ENCODE assay signal across 1 cellular context in the genomic region with DNA sequence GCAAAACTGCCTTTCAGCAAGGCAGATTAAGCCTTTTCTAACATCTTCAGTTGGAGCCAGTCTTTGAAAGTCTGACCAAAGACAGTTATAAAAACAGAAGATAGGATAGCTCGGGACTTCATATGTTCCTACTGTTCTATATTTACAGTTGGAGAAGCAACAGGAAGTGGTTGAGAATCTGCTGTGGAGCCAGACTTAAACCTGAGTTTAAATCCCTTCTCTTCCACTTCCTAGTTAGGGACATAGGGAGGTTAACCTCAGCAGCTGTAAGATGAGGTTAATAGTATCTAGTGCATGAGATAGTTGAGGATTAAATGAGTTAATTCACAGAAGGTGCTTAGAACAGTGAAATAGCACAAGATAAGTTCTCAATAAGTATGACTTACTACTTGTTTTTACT.
TF ChIP-seq lines count a peak whose summit lies in the region.

No MANE protein-coding gene starts in this region.

TF ChIP-seq in GM23338, 12 proteins besides CTCF, POLR2A, EP300 and RAD21 (continued from another document):
- TF ChIP-seq, protein P1, sequence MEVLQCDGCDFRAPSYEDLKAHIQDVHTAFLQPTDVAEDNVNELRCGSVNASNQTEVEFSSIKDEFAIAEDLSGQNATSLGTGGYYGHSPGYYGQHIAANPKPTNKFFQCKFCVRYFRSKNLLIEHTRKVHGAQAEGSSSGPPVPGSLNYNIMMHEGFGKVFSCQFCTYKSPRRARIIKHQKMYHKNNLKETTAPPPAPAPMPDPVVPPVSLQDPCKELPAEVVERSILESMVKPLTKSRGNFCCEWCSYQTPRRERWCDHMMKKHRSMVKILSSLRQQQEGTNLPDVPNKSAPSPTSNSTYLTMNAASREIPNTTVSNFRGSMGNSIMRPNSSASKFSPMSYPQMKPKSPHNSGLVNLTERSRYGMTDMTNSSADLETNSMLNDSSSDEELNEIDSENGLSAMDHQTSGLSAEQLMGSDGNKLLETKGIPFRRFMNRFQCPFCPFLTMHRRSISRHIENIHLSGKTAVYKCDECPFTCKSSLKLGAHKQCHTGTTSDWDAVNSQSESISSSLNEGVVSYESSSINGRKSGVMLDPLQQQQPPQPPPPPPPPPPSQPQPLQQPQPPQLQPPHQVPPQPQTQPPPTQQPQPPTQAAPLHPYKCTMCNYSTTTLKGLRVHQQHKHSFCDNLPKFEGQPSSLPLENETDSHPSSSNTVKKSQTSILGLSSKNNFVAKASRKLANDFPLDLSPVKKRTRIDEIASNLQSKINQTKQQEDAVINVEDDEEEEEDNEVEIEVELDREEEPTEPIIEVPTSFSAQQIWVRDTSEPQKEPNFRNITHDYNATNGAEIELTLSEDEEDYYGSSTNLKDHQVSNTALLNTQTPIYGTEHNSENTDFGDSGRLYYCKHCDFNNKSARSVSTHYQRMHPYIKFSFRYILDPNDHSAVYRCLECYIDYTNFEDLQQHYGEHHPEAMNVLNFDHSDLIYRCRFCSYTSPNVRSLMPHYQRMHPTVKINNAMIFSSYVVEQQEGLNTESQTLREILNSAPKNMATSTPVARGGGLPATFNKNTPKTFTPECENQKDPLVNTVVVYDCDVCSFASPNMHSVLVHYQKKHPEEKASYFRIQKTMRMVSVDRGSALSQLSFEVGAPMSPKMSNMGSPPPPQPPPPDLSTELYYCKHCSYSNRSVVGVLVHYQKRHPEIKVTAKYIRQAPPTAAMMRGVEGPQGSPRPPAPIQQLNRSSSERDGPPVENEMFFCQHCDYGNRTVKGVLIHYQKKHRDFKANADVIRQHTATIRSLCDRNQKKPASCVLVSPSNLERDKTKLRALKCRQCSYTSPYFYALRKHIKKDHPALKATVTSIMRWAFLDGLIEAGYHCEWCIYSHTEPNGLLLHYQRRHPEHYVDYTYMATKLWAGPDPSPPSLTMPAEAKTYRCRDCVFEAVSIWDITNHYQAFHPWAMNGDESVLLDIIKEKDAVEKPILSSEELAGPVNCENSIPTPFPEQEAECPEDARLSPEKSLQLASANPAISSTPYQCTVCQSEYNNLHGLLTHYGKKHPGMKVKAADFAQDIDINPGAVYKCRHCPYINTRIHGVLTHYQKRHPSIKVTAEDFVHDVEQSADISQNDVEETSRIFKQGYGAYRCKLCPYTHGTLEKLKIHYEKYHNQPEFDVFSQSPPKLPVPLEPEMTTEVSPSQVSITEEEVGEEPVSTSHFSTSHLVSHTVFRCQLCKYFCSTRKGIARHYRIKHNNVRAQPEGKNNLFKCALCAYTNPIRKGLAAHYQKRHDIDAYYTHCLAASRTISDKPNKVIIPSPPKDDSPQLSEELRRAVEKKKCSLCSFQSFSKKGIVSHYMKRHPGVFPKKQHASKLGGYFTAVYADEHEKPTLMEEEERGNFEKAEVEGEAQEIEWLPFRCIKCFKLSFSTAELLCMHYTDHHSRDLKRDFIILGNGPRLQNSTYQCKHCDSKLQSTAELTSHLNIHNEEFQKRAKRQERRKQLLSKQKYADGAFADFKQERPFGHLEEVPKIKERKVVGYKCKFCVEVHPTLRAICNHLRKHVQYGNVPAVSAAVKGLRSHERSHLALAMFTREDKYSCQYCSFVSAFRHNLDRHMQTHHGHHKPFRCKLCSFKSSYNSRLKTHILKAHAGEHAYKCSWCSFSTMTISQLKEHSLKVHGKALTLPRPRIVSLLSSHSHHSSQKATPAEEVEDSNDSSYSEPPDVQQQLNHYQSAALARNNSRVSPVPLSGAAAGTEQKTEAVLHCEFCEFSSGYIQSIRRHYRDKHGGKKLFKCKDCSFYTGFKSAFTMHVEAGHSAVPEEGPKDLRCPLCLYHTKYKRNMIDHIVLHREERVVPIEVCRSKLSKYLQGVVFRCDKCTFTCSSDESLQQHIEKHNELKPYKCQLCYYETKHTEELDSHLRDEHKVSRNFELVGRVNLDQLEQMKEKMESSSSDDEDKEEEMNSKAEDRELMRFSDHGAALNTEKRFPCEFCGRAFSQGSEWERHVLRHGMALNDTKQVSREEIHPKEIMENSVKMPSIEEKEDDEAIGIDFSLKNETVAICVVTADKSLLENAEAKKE (CRISPR knock-in tag; IDR thresholded peaks at IDR 0.05), result no peak
- TF ChIP-seq ZNF114 (CRISPR knock-in tag; IDR thresholded peaks at IDR 0.05), result no peak
- no peak for TF ChIP-seq CREB1 (CRISPR knock-in tag; IDR thresholded peaks at IDR 0.05; ENCODE audit: low read depth)
- no peak for TF ChIP-seq JUNB (IDR thresholded peaks at IDR 0.05; ENCODE audit: unreplicated experiment)
- TF ChIP-seq, protein P2, sequence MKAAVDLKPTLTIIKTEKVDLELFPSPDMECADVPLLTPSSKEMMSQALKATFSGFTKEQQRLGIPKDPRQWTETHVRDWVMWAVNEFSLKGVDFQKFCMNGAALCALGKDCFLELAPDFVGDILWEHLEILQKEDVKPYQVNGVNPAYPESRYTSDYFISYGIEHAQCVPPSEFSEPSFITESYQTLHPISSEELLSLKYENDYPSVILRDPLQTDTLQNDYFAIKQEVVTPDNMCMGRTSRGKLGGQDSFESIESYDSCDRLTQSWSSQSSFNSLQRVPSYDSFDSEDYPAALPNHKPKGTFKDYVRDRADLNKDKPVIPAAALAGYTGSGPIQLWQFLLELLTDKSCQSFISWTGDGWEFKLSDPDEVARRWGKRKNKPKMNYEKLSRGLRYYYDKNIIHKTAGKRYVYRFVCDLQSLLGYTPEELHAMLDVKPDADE (IDR thresholded peaks at IDR 0.05), result no peak
- TF ChIP-seq, protein P3, sequence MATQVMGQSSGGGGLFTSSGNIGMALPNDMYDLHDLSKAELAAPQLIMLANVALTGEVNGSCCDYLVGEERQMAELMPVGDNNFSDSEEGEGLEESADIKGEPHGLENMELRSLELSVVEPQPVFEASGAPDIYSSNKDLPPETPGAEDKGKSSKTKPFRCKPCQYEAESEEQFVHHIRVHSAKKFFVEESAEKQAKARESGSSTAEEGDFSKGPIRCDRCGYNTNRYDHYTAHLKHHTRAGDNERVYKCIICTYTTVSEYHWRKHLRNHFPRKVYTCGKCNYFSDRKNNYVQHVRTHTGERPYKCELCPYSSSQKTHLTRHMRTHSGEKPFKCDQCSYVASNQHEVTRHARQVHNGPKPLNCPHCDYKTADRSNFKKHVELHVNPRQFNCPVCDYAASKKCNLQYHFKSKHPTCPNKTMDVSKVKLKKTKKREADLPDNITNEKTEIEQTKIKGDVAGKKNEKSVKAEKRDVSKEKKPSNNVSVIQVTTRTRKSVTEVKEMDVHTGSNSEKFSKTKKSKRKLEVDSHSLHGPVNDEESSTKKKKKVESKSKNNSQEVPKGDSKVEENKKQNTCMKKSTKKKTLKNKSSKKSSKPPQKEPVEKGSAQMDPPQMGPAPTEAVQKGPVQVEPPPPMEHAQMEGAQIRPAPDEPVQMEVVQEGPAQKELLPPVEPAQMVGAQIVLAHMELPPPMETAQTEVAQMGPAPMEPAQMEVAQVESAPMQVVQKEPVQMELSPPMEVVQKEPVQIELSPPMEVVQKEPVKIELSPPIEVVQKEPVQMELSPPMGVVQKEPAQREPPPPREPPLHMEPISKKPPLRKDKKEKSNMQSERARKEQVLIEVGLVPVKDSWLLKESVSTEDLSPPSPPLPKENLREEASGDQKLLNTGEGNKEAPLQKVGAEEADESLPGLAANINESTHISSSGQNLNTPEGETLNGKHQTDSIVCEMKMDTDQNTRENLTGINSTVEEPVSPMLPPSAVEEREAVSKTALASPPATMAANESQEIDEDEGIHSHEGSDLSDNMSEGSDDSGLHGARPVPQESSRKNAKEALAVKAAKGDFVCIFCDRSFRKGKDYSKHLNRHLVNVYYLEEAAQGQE (IDR thresholded peaks at IDR 0.05; ENCODE audit: unreplicated experiment), result no peak
- no peak for TF ChIP-seq NANOG (IDR thresholded peaks at IDR 0.05; ENCODE audit: borderline replicate concordance)
- TF ChIP-seq POLR2AphosphoS5 (IDR thresholded peaks at IDR 0.05; ENCODE audit: low read depth), result no peak
- TF ChIP-seq ZNF331 (CRISPR knock-in tag; IDR thresholded peaks at IDR 0.05; ENCODE audit: low read depth), result no peak
- no peak for TF ChIP-seq EZH2phosphoT487 (IDR thresholded peaks at IDR 0.05; ENCODE audit: unreplicated experiment)
- TF ChIP-seq EZH2 (IDR thresholded peaks at IDR 0.05; ENCODE audit: low read depth, unreplicated experiment), result no peak
